1 cellular context compared by ENCODE assay signal in the genomic region with DNA sequence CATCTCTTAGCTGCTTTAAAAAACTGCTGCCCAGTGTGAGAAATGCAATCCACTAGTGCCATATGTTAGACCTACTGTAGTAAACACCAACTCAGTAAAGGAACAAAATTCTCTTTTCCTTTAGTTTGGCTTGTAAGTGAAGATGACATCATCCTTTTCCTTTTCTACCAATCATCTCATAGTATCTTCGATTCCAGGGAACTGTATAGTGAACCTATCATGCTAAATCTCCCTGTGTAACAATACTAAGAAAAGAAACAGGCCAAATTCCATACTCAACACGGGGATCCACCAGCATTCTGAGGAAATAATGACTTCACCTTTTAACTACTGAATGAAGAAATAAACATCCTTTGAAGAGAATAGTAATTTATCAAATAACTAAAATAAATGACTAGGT.
TF ChIP-seq lines count a peak whose summit lies in the region.

No MANE protein-coding gene starts in this region.

TF ChIP-seq in GM23338, 12 proteins besides CTCF, POLR2A, EP300 and RAD21 (continued from another document):
- TF ChIP-seq STAT1 (IDR thresholded peaks at IDR 0.05; ENCODE audit: unreplicated experiment) (no peak), ZNF331 (CRISPR knock-in tag; IDR thresholded peaks at IDR 0.05; ENCODE audit: low read depth) (no peak), ZNF114 (CRISPR knock-in tag; IDR thresholded peaks at IDR 0.05) (no peak), EZH2 (IDR thresholded peaks at IDR 0.05; ENCODE audit: low read depth, unreplicated experiment) (no peak), EZH2phosphoT487 (IDR thresholded peaks at IDR 0.05; ENCODE audit: unreplicated experiment) (no peak), CREB1 (CRISPR knock-in tag; IDR thresholded peaks at IDR 0.05; ENCODE audit: low read depth) (no peak), NANOG (IDR thresholded peaks at IDR 0.05; ENCODE audit: borderline replicate concordance) (no peak)
- TF ChIP-seq, protein P1, sequence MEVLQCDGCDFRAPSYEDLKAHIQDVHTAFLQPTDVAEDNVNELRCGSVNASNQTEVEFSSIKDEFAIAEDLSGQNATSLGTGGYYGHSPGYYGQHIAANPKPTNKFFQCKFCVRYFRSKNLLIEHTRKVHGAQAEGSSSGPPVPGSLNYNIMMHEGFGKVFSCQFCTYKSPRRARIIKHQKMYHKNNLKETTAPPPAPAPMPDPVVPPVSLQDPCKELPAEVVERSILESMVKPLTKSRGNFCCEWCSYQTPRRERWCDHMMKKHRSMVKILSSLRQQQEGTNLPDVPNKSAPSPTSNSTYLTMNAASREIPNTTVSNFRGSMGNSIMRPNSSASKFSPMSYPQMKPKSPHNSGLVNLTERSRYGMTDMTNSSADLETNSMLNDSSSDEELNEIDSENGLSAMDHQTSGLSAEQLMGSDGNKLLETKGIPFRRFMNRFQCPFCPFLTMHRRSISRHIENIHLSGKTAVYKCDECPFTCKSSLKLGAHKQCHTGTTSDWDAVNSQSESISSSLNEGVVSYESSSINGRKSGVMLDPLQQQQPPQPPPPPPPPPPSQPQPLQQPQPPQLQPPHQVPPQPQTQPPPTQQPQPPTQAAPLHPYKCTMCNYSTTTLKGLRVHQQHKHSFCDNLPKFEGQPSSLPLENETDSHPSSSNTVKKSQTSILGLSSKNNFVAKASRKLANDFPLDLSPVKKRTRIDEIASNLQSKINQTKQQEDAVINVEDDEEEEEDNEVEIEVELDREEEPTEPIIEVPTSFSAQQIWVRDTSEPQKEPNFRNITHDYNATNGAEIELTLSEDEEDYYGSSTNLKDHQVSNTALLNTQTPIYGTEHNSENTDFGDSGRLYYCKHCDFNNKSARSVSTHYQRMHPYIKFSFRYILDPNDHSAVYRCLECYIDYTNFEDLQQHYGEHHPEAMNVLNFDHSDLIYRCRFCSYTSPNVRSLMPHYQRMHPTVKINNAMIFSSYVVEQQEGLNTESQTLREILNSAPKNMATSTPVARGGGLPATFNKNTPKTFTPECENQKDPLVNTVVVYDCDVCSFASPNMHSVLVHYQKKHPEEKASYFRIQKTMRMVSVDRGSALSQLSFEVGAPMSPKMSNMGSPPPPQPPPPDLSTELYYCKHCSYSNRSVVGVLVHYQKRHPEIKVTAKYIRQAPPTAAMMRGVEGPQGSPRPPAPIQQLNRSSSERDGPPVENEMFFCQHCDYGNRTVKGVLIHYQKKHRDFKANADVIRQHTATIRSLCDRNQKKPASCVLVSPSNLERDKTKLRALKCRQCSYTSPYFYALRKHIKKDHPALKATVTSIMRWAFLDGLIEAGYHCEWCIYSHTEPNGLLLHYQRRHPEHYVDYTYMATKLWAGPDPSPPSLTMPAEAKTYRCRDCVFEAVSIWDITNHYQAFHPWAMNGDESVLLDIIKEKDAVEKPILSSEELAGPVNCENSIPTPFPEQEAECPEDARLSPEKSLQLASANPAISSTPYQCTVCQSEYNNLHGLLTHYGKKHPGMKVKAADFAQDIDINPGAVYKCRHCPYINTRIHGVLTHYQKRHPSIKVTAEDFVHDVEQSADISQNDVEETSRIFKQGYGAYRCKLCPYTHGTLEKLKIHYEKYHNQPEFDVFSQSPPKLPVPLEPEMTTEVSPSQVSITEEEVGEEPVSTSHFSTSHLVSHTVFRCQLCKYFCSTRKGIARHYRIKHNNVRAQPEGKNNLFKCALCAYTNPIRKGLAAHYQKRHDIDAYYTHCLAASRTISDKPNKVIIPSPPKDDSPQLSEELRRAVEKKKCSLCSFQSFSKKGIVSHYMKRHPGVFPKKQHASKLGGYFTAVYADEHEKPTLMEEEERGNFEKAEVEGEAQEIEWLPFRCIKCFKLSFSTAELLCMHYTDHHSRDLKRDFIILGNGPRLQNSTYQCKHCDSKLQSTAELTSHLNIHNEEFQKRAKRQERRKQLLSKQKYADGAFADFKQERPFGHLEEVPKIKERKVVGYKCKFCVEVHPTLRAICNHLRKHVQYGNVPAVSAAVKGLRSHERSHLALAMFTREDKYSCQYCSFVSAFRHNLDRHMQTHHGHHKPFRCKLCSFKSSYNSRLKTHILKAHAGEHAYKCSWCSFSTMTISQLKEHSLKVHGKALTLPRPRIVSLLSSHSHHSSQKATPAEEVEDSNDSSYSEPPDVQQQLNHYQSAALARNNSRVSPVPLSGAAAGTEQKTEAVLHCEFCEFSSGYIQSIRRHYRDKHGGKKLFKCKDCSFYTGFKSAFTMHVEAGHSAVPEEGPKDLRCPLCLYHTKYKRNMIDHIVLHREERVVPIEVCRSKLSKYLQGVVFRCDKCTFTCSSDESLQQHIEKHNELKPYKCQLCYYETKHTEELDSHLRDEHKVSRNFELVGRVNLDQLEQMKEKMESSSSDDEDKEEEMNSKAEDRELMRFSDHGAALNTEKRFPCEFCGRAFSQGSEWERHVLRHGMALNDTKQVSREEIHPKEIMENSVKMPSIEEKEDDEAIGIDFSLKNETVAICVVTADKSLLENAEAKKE (CRISPR knock-in tag; IDR thresholded peaks at IDR 0.05): no peak
